13 cellular contexts compared by ENCODE assay signal in the genomic region with DNA sequence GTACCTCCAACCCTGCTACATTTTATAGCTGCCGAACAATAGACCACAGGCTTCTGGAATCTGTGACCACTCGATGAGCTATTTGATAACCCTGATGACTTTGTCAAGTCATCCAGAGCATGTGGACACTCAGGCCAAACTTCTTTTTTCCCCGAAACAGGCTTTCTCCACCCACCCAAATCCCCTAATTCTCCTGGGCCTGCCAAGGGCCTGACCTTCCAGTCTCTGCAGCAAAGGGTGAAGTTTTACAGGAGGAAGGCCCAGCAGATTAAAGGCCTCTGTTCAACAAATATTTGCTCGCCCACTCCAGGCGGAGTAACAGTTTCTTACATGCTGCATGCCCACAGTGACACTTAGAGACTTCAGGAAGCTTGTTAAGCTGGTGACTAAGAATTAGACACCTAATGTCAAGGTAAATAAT. TPM values are rescaled to one million over a fixed set of nuclear protein-coding genes. Genes with fewer than 3 reads are reported as not detected.
DNase-seq lines count a peak whose midpoint lies in the region; ATAC-seq, FAIRE-seq and TF ChIP-seq lines count a peak whose summit lies in the region.
"Had no signal": no experiment of that assay in that cellular context is flagged by ENCODE, and none has a peak within 500 bp of the region (broad histone marks: within the 10 kb centered on the region; RNA-seq: fewer than 3 reads in every experiment).

No MANE protein-coding gene starts in this region.

- BruUV-seq in Caco-2 (replicated peaks; lab: Mats Ljungman, UMichigan): TSS peak; percentile 46

- H3K27ac Mint-ChIP-seq in Caco-2 (ENCODE audit: unreplicated experiment): peak overlapping the region; percentile 81
- H3K27ac Mint-ChIP-seq: activated naive CD4-positive, alpha-beta T cell treated with anti-CD3 and anti-CD28 coated beads, Interleukin-2, amount 50 U/mL, for 24 hours had no signal

- no peak overlapping the region for H3K9ac ChIP-seq in rectal smooth muscle tissue (ENCODE audit: low read length)

- H3K9me3 ChIP-seq in Caco-2: no peaks in the 10 kb centered on the region

- no peak for TF ChIP-seq CTCF in Caco-2 (IDR thresholded peaks at IDR 0.05; ENCODE audit: insufficient read depth in 1 of 2, low read depth in 1 of 2, low read length in 1 of 2, severe bottlenecking in 1 of 2, unreplicated experiment in 1 of 2)
- no peak for TF ChIP-seq CTCF in fibroblast of pulmonary artery (IDR thresholded peaks at IDR 0.05; ENCODE audit: low read length, missing control alignments)

- H3K27me3 Mint-ChIP-seq in Caco-2 (ENCODE audit: insufficient read depth, unreplicated experiment): no peaks in the 10 kb centered on the region

- peak overlapping the region; percentile 78 for H3K4me3 Mint-ChIP-seq in Caco-2 (ENCODE audit: unreplicated experiment)

- FAIRE-seq in RCC 7860 (lab: Jason Lieb, UNC): peak; percentile 93

- H3K9me3 Mint-ChIP-seq in Caco-2 (ENCODE audit: unreplicated experiment): no peaks in the 10 kb centered on the region
- H3K9me3 Mint-ChIP-seq: activated naive CD4-positive, alpha-beta T cell treated with anti-CD3 and anti-CD28 coated beads, Interleukin-2, amount 50 U/mL, for 24 hours had no signal

- H3K4me3 ChIP-seq in Caco-2 (ENCODE audit: low read depth, low read length) (no peak overlapping the region), fibroblast of pulmonary artery (replicated peaks; ENCODE audit: low read depth, low read length) (peak overlapping the region; percentile 64), rectal smooth muscle tissue (ENCODE audit: low read length) (peak overlapping the region; percentile 71)

- no peaks in the 10 kb centered on the region for H3K27me3 ChIP-seq in Caco-2 (replicated peaks; ENCODE audit: control insufficient read depth, insufficient read depth, low read length)
- no peaks in the 10 kb centered on the region for H3K27me3 ChIP-seq in rectal smooth muscle tissue (ENCODE audit: control insufficient read depth, insufficient read depth, low read length)

- H3K27ac ChIP-seq in rectal smooth muscle tissue (ENCODE audit: low read depth, low read length): peak overlapping the region; percentile 94

- no peaks in the 10 kb centered on the region for H3K36me3 ChIP-seq in Caco-2 (ENCODE audit: control insufficient read depth, insufficient read depth, low read length)
- H3K36me3 ChIP-seq in rectal smooth muscle tissue (ENCODE audit: control insufficient read depth, insufficient read depth, low read length): no peaks in the 10 kb centered on the region

- H3K36me3 Mint-ChIP-seq in Caco-2 (ENCODE audit: insufficient read depth, unreplicated experiment): peaks cover 6% of the 10 kb centered on the region
- H3K36me3 Mint-ChIP-seq: activated naive CD4-positive, alpha-beta T cell treated with anti-CD3 and anti-CD28 coated beads, Interleukin-2, amount 50 U/mL, for 24 hours had no signal

- H3K4me1 Mint-ChIP-seq in Caco-2 (ENCODE audit: low read depth, unreplicated experiment): peaks cover 46% of the 10 kb centered on the region

- CTCF ChIA-PET in Caco-2 (lab: Charles Lee): interaction anchor here (0.6 to 1.2 kb wide), 6 partner anchors 16 to 184 kb away, joined by 3 to 7 read pairs (median 4); no protein-coding TSS in a partner anchor

- DNase-seq in Caco-2: peak; percentile 83 to 87
- DNase-seq in RCC 7860 (ENCODE audit: low spot score): peak; percentile 71
- peak; percentile 16 for DNase-seq in fibroblast of pulmonary artery (ENCODE audit: low read depth)
- DNase-seq in foreskin melanocyte: no peak
- DNase-seq in NCI-H2171 treated with DMSO at 0.1 percent for 48 hours (lab: John Stamatoyannopoulos, UW): no peak
- no peak for DNase-seq in NCI-H146 (lab: John Stamatoyannopoulos, UW)
- DNase-seq: DMS153; hypothalamus; NCI-H748 treated with DMSO at 0.1 percent for 48 hours; stimulated activated naive CD8-positive, alpha-beta T cell treated with anti-CD3 and anti-CD28 coated beads, Interleukin-15, Interleukin-2, amounts not matched to agents 100 U/mL and 50 U/mL, for 24 hours had no signal

- H3K4me1 ChIP-seq in Caco-2 (peaks cover 46% of the 10 kb centered on the region), rectal smooth muscle tissue (ENCODE audit: control insufficient read depth, insufficient read depth, low read length) (peaks cover 16% of the 10 kb centered on the region)

- POLR2A ChIA-PET in Caco-2 (lab: Charles Lee): no interaction called here

- ATAC-seq in HG03175 (IDR thresholded peaks at IDR 0.05; ENCODE audit: unreplicated experiment): no peak
- ATAC-seq: stimulated activated naive CD8-positive, alpha-beta T cell treated with anti-CD3 and anti-CD28 coated beads, Interleukin-15, Interleukin-2, amounts not matched to agents 100 U/mL and 50 U/mL, for 24 hours had no signal

- intact Hi-C loops in Caco-2 (cut with micrococcal nuclease; ENCODE audit: unreplicated experiment): loop anchor here (1.0 to 10.0 kb wide), 6 partner anchors 13 to 423 kb away; a partner anchor contains a TSS

RNA-seq across cellular contexts. Expression of a gene that starts 2.0 kb away (rescaled TPM):
- 10.0 and 13.0 TPM in 2 replicates for total RNA-seq in Caco-2 (2022)

Comparison
In these comparisons a context has a peak if more than half of its experiments do, and no peak if none do; other contexts are left out.
1. DNase-seq: peak in Caco-2 (2 of 2), RCC 7860 (single experiment) and fibroblast of pulmonary artery (single experiment); none in foreskin melanocyte (single experiment), NCI-H2171 treated with DMSO at 0.1 percent for 48 hours (single experiment) and NCI-H146 (single experiment).